Comparison of ENCODE assay signal across 8 cellular contexts in the genomic region with DNA sequence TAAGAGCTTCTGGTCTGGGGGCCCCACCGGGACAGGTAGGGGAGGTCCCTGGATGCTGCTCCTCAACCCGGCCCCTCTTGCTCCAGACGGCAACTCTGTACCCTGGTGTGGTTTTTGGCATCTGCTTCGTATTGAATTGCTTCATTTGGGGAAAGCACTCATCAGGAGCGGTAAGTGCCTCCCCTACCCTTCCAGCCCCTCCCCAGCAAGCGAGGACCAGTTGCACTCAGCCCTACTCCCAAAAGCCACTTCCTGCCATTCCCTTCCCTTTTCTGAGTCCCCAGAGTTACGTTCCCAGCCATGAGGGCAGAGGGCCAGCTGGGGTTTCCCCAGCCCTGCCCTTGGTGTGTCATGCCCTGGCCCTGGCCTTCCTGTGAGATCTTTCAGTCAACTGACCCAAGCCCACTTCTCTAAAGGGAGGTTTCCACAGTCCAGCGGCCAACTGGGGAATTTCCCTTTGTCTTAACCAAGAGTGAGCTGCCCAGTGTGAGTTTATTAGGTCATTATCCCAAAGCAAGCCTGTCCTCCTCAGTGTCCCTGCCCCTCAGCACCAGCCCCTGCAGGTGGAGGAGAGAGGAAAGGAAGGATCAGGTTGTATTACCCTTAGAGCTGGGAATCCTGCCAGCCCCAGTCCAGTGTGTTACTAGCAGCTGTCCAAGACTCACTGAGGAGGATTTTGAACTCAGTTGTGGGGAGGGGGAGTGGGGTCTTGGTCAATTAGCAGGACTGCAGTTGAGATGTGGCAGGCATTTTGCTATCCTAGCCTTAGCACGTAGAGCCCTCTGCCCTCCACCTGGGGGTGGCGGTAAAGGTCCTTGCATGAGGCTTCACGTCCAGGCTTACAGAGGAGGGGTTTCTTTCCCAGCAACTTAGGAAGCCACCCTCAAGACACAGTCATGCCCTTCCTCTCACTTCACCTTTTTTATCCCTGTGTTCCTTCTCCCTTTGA. TPM values are rescaled to one million over a fixed set of nuclear protein-coding genes. Genes with fewer than 3 reads are reported as not detected.
DNase-seq lines count a peak whose midpoint lies in the region; ATAC-seq and TF ChIP-seq lines count a peak whose summit lies in the region.

No MANE protein-coding gene starts in this region.

- peaks cover 17% of the 10 kb centered on the region for H3K4me1 ChIP-seq in psoas muscle

- H3K4me3 ChIP-seq in psoas muscle, result no peak overlapping the region

- DNase-seq in DMS153 treated with DMSO at 0.1 percent for 48 hours (lab: John Stamatoyannopoulos, UW; ENCODE audit: unreplicated experiment) (peak; percentile 60), OCI-M1 (lab: John Stamatoyannopoulos, UW) (peak; percentile 82), amniotic stem cell (lab: John Stamatoyannopoulos, UW) (peak; percentile 13), left ventricle myocardium superior (peak; percentile 86), psoas muscle (peak; percentile 90 to 91)

- intact Hi-C loops in left ventricle myocardium superior (cut with micrococcal nuclease) (no loop called here), psoas muscle (cut with DNase I) (no loop called here)

- 34 to 47% (median 43%) methylated on average over 11 of the region's 11 CpGs for WGBS in psoas muscle, 3 donors

- peak; percentile 48 for ATAC-seq in HG03066 (IDR thresholded peaks at IDR 0.05; ENCODE audit: low read depth, unreplicated experiment)
- peak; percentile 90 for ATAC-seq in left ventricle myocardium superior
- ATAC-seq in psoas muscle, result peak; percentile 83 to 88 (median 86)
- ATAC-seq in GM19328 (IDR thresholded peaks at IDR 0.05; ENCODE audit: unreplicated experiment), result no peak
- ATAC-seq in GM21390 (IDR thresholded peaks at IDR 0.05; ENCODE audit: unreplicated experiment), result no peak

- H3K27me3 ChIP-seq in psoas muscle (ENCODE audit: insufficient read depth in 3 of 3, low read length in 2 of 3), result no peaks in the 10 kb centered on the region

- H3K9me3 ChIP-seq in psoas muscle, result no peaks in the 10 kb centered on the region

- H3K27ac ChIP-seq in psoas muscle, result peak overlapping the region; percentile 72

- peak; percentile 13 for TF ChIP-seq CTCF in psoas muscle (IDR thresholded peaks at IDR 0.05)

- H3K36me3 ChIP-seq in psoas muscle (ENCODE audit: insufficient read depth in 1 of 2, low read depth in 1 of 2), result peaks cover 0 to 81% of the 10 kb centered on the region in 2 donors

RNA-seq across cellular contexts. Expression of a gene that starts 45.8 kb away (rescaled TPM):
- 25.6 TPM for total RNA-seq in left ventricle myocardium superior
- 10 to 100 TPM; 25.7 to 28.0 (median 27.0) TPM for total RNA-seq in psoas muscle
- 10 to 100 TPM; 14.0 to 18.0 (median 17.9) TPM for polyA plus RNA-seq in psoas muscle

RNA-seq across cellular contexts. Expression of a gene that starts 52.3 kb away (rescaled TPM):
- total RNA-seq in left ventricle myocardium superior (6.7 TPM), psoas muscle (1 to 10 TPM; 4.9 to 9.6 (median 6.0) TPM)
- polyA plus RNA-seq in psoas muscle, result 1 to 10 TPM; 1.7 to 5.3 (median 2.3) TPM

RNA-seq across cellular contexts. Expression of a gene that starts 52.4 kb away (rescaled TPM):
- 24.1 TPM for total RNA-seq in left ventricle myocardium superior
- 10 to 100 TPM; 14.0 to 20.8 (median 17.1) TPM for total RNA-seq in psoas muscle
- 10 to 100 TPM in 1 of 3 donors, 1 to 10 TPM in 2; 7.8 to 22.9 (median 8.1) TPM for polyA plus RNA-seq in psoas muscle

Comparison
In these comparisons a context has a peak if more than half of its experiments do, and no peak if none do; other contexts are left out.
1. DNase-seq: peak in every context shown above with its lines; median percentile 90 in psoas muscle; 86 in left ventricle myocardium superior; 82 in OCI-M1; 60 in DMS153 treated with DMSO at 0.1 percent for 48 hours; 13 in amniotic stem cell.
2. ATAC-seq: peak in HG03066 (single experiment), left ventricle myocardium superior (single experiment) and psoas muscle (4 of 4); none in GM19328 (single experiment) and GM21390 (single experiment).